ENCODE assay signal across 37 cellular contexts in genomic region chr5:81803812-81804211, GRCh38.
"Had no signal": no experiment of that assay in that cellular context is flagged by ENCODE, and none has a peak within 500 bp of the region (broad histone marks: within the 10 kb centered on the region; RNA-seq: fewer than 3 reads in every experiment).

No MANE protein-coding gene starts in this region.

- DNase-seq: activated effector memory CD4-positive, alpha-beta T cell treated with anti-CD3 and anti-CD28 coated beads, Interleukin-2, amount 50 U/mL, for 16 hours; activated effector memory CD4-positive, alpha-beta T cell treated with Interleukin-2 at 50 U/mL for 16 hours; activated gamma-delta T cell; activated gamma-delta T cell treated with Interleukin-2 at 50 U/mL for 16 hours; activated naive CD4-positive, alpha-beta T cell; activated naive CD4-positive, alpha-beta T cell treated with anti-CD3 and anti-CD28 coated beads for 36 hours; activated naive CD4-positive, alpha-beta T cell treated with anti-CD3 and anti-CD28 coated beads, Interleukin-2, amount 10 ng/mL, durations not matched to agents 7 days and 5 days; activated naive CD4-positive, alpha-beta T cell treated with anti-CD3 and anti-CD28 coated beads, Interleukin-2, amount 50 U/mL, for 16 hours; activated naive CD4-positive, alpha-beta T cell treated with Interleukin-2 at 50 U/mL for 16 hours; activated naive CD8-positive, alpha-beta T cell treated with anti-CD3 and anti-CD28 coated beads for 36 hours; activated naive CD8-positive, alpha-beta T cell treated with anti-CD3 and anti-CD28 coated beads, Interleukin-2, amount 10 ng/mL, durations not matched to agents 7 days and 5 days; activated naive CD8-positive, alpha-beta T cell treated with anti-CD3 and anti-CD28 coated beads, Interleukin-2, amount 50 U/mL, for 24 hours; activated T-cell treated with anti-CD3 and anti-CD28 coated beads, Interleukin-2, amount 50 U/mL, for 1 hour; activated T-cell treated with anti-CD3 and anti-CD28 coated beads, Interleukin-2, amount 50 U/mL, for 24 hours; activated T-cell treated with anti-CD3 and anti-CD28 coated beads, Interleukin-2, amount 50 U/mL, for 4 hours; activated T-cell treated with anti-CD3 and anti-CD28 coated beads, Interleukin-2, amount 50 U/mL, for 48 hours; adrenal gland; amniotic stem cell; amygdala; anterior cingulate cortex; aorta; body of pancreas; brain microvascular endothelial cell; caudate nucleus; central memory CD4-positive, alpha-beta T cell; cerebellar nuclear complex had no signal

- ATAC-seq: activated naive CD4-positive, alpha-beta T cell treated with anti-CD3 and anti-CD28 coated beads, Interleukin-2, amount 50 U/mL, for 72 hours; activated naive CD8-positive, alpha-beta T cell treated with anti-CD3 and anti-CD28 coated beads, Interleukin-2, amount 50 U/mL, for 24 hours; activated T-cell treated with anti-CD3 and anti-CD28 coated beads, Interleukin-2, amount 50 U/mL, for 4 hours; activated T-helper 17 cell treated with anti-CD3 and anti-CD28 coated beads, Interleukin-2, amount 50 U/mL, for 72 hours; body of pancreas had no signal

- H3K4me3 Mint-ChIP-seq: activated naive CD4-positive, alpha-beta T cell treated with anti-CD3 and anti-CD28 coated beads for 36 hours; activated naive CD4-positive, alpha-beta T cell treated with anti-CD3 and anti-CD28 coated beads, Interleukin-2, amount 10 ng/mL, durations not matched to agents 7 days and 5 days; activated naive CD4-positive, alpha-beta T cell treated with anti-CD3 and anti-CD28 coated beads, Interleukin-2, amount 50 U/mL, for 24 hours; activated naive CD8-positive, alpha-beta T cell; activated naive CD8-positive, alpha-beta T cell treated with anti-CD3 and anti-CD28 coated beads for 36 hours; activated naive CD8-positive, alpha-beta T cell treated with anti-CD3 and anti-CD28 coated beads, Interleukin-2, amount 10 ng/mL, durations not matched to agents 7 days and 5 days; activated naive CD8-positive, alpha-beta T cell treated with anti-CD3 and anti-CD28 coated beads, Interleukin-2, amount 50 U/mL, for 24 hours; activated T-cell treated with anti-CD3 and anti-CD28 coated beads, Interleukin-2, amount 50 U/mL, for 24 hours; activated T-cell treated with anti-CD3 and anti-CD28 coated beads, Interleukin-2, amount 50 U/mL, for 4 hours; activated T-helper 1 cell treated with anti-CD3 and anti-CD28 coated beads, Interleukin-12 subunit alpha, Interleukin-12 subunit beta, Interleukin-2, Interleukin-4 antibody, amounts not matched to agents 30 ng/mL and 10 ng/mL and 1 ng/mL, durations not matched to agents 14 hours and 24 hours and 36 hours; activated T-helper 17 cell treated with anti-CD3 and anti-CD28 coated beads, Interleukin-2, amount 50 U/mL, for 72 hours; brain; central memory CD8-positive, alpha-beta T cell had no signal

- H3K4me3 ChIP-seq: adrenal gland, ascending aorta, body of pancreas, breast epithelium, cardiac muscle cell had no signal

- H3K9me3 ChIP-seq: adrenal gland had no signal

- H3K27me3 ChIP-seq: adrenal gland, ascending aorta, body of pancreas, brain microvascular endothelial cell, breast epithelium, cardiac muscle cell had no signal

- H3K27me3 Mint-ChIP-seq: activated naive CD4-positive, alpha-beta T cell treated with anti-CD3 and anti-CD28 coated beads, Interleukin-2, amount 10 ng/mL, durations not matched to agents 7 days and 5 days; activated naive CD4-positive, alpha-beta T cell treated with anti-CD3 and anti-CD28 coated beads, Interleukin-2, amount 50 U/mL, for 24 hours; activated naive CD8-positive, alpha-beta T cell; activated naive CD8-positive, alpha-beta T cell treated with anti-CD3 and anti-CD28 coated beads for 36 hours; activated naive CD8-positive, alpha-beta T cell treated with anti-CD3 and anti-CD28 coated beads, Interleukin-2, amount 50 U/mL, for 24 hours; activated T-cell treated with anti-CD3 and anti-CD28 coated beads, Interleukin-2, amount 50 U/mL, for 24 hours; activated T-helper 17 cell treated with anti-CD3 and anti-CD28 coated beads, Interleukin-2, amount 50 U/mL, for 72 hours; brain had no signal

- H3K27ac ChIP-seq: adrenal gland, ascending aorta, body of pancreas, brain microvascular endothelial cell, breast epithelium, cardiac muscle cell had no signal

- H3K36me3 Mint-ChIP-seq: activated naive CD4-positive, alpha-beta T cell treated with anti-CD3 and anti-CD28 coated beads, Interleukin-2, amount 10 ng/mL, durations not matched to agents 7 days and 5 days; activated naive CD8-positive, alpha-beta T cell had no signal

- H3K4me1 ChIP-seq: adrenal gland, ascending aorta, body of pancreas had no signal

- H3K27ac Mint-ChIP-seq: activated naive CD4-positive, alpha-beta T cell treated with anti-CD3 and anti-CD28 coated beads for 36 hours; activated naive CD4-positive, alpha-beta T cell treated with anti-CD3 and anti-CD28 coated beads, Interleukin-2, amount 10 ng/mL, durations not matched to agents 7 days and 5 days; activated naive CD4-positive, alpha-beta T cell treated with anti-CD3 and anti-CD28 coated beads, Interleukin-2, amount 50 U/mL, for 24 hours; activated naive CD4-positive, alpha-beta T cell treated with anti-CD3 and anti-CD28 coated beads, Interleukin-2, amount 50 U/mL, for 72 hours; activated naive CD8-positive, alpha-beta T cell; activated naive CD8-positive, alpha-beta T cell treated with anti-CD3 and anti-CD28 coated beads for 36 hours; activated naive CD8-positive, alpha-beta T cell treated with anti-CD3 and anti-CD28 coated beads, Interleukin-2, amount 10 ng/mL, durations not matched to agents 7 days and 5 days; activated naive CD8-positive, alpha-beta T cell treated with anti-CD3 and anti-CD28 coated beads, Interleukin-2, amount 50 U/mL, for 24 hours; activated T-cell treated with anti-CD3 and anti-CD28 coated beads, Interleukin-2, amount 50 U/mL, for 24 hours; activated T-helper 1 cell treated with anti-CD3 and anti-CD28 coated beads, Interleukin-12 subunit alpha, Interleukin-12 subunit beta, Interleukin-2, Interleukin-4 antibody, amounts not matched to agents 30 ng/mL and 10 ng/mL and 1 ng/mL, durations not matched to agents 14 hours and 24 hours and 36 hours; activated T-helper 17 cell treated with anti-CD3 and anti-CD28 coated beads, Interleukin-2, amount 50 U/mL, for 72 hours; activated T-helper 2 cell treated with anti-CD3 and anti-CD28 coated beads, Interferon-gamma antibody, Interleukin-2, Interleukin-4, amounts not matched to agents 10 μg/mL and 5 μg/mL and 100 μg/mL, durations not matched to agents 14 hours and 24 hours and 36 hours; brain had no signal

- H3K36me3 ChIP-seq: adrenal gland, ascending aorta, brain microvascular endothelial cell, breast epithelium, cardiac muscle cell had no signal
